Comparison of ENCODE assay signal across 36 cellular contexts in the genomic region with DNA sequence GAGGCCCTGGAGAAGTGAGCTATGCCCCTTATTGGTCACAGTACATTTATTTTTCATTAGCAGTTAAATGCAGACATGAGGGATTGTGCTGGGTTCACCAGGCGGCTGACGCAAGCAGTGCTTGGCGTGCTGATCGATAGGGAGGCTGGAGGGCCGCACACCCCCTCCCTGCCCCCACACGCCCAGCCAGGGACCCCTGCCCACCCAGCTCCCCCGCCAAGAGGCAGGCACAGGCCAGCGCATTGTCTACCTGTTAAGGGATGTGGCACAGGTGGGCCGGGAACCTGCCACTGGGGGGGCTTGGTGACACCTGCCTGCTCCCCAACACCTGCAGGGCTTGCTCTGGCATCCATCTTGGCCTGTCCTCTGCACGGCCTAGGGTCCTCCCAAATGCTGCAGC. TPM values are rescaled to one million over a fixed set of nuclear protein-coding genes. Genes with fewer than 3 reads are reported as not detected.
"Had no signal": no experiment of that assay in that cellular context is flagged by ENCODE, and none has a peak within 500 bp of the region (broad histone marks: within the 10 kb centered on the region; RNA-seq: fewer than 3 reads in every experiment).

No MANE protein-coding gene starts in this region.

- DNase-seq: activated B cell treated with CpG ODN at 0.5 μM for 24 hours; activated CD4-positive, alpha-beta memory T cell treated with anti-CD3 and anti-CD28 coated beads for 36 hours; activated CD4-positive, alpha-beta T cell treated with anti-CD3 and anti-CD28 coated beads for 4 hours; activated CD4-positive, alpha-beta T cell treated with anti-CD3 and anti-CD28 coated beads, Interleukin-2, amount 10 ng/mL, durations not matched to agents 24 days and 14 days; activated CD4-positive, alpha-beta T cell treated with anti-CD3 and anti-CD28 coated beads, Interleukin-2, amount 50 U/mL, for 1 hour; activated CD4-positive, alpha-beta T cell treated with anti-CD3 and anti-CD28 coated beads, Interleukin-2, amount 50 U/mL, for 4 hours; activated CD4-positive, CD25-positive, alpha-beta regulatory T cell treated with anti-CD3 and anti-CD28 coated beads, Interleukin-2, amount 50 U/mL, for 72 hours; activated CD8-positive, alpha-beta memory T cell treated with anti-CD3 and anti-CD28 coated beads, Interleukin-2, amount 50 U/mL, for 4 hours; activated CD8-positive, alpha-beta T cell treated with anti-CD3 and anti-CD28 coated beads for 36 hours; activated effector memory CD4-positive, alpha-beta T cell treated with anti-CD3 and anti-CD28 coated beads, Interleukin-2, amount 50 U/mL, for 16 hours; activated gamma-delta T cell treated with Interleukin-2 at 50 U/mL for 16 hours; activated naive CD4-positive, alpha-beta T cell; activated naive CD4-positive, alpha-beta T cell treated with anti-CD3 and anti-CD28 coated beads for 36 hours; activated naive CD4-positive, alpha-beta T cell treated with anti-CD3 and anti-CD28 coated beads, Interleukin-2, amount 50 U/mL, for 16 hours; activated naive CD8-positive, alpha-beta T cell treated with anti-CD3 and anti-CD28 coated beads for 36 hours; activated T-cell treated with anti-CD3 and anti-CD28 coated beads for 4 hours; activated T-cell treated with anti-CD3 and anti-CD28 coated beads, Interleukin-2, amount 50 U/mL, for 1 hour; activated T-cell treated with anti-CD3 and anti-CD28 coated beads, Interleukin-2, amount 50 U/mL, for 4 hours; activated T-cell treated with anti-CD3 and anti-CD28 coated beads, Interleukin-2, amount 50 U/mL, for 72 hours; adrenal gland; amniotic stem cell; anterior cingulate cortex; caudate nucleus; cerebellar nuclear complex; T-helper 17 cell; T-helper 9 cell had no signal

- H3K27ac ChIP-seq: adrenal gland, ascending aorta, cardiac muscle cell, VCaP had no signal

- ATAC-seq: activated CD8-positive, alpha-beta T cell treated with anti-CD3 and anti-CD28 coated beads for 36 hours; activated naive CD4-positive, alpha-beta T cell treated with anti-CD3 and anti-CD28 coated beads, Interleukin-2, amount 50 U/mL, for 72 hours; activated T-cell treated with anti-CD3 and anti-CD28 coated beads, Interleukin-2, amount 50 U/mL, for 4 hours; activated T-cell treated with anti-CD3 and anti-CD28 coated beads, Interleukin-2, amount 50 U/mL, for 72 hours; activated T-helper 17 cell treated with anti-CD3 and anti-CD28 coated beads, Interleukin-2, amount 50 U/mL, for 72 hours; T-helper 17 cell had no signal

RNA-seq across cellular contexts. Expression of gene HK3, which starts 39.2 kb away (rescaled TPM):
- total RNA-seq: activated CD8-positive, alpha-beta T cell treated with anti-CD3 and anti-CD28 coated beads for 36 hours; activated naive CD4-positive, alpha-beta T cell treated with anti-CD3 and anti-CD28 coated beads for 36 hours; activated naive CD8-positive, alpha-beta T cell treated with anti-CD3 and anti-CD28 coated beads for 36 hours; cardiac muscle cell; chondrocyte had no signal

RNA-seq across cellular contexts. Expression of gene UNC5A, which starts 49.6 kb away (rescaled TPM):
- total RNA-seq: activated B cell treated with CpG ODN at 0.5 μM for 24 hours; activated CD4-positive, alpha-beta memory T cell treated with anti-CD3 and anti-CD28 coated beads for 36 hours; activated CD4-positive, alpha-beta T cell treated with anti-CD3 and anti-CD28 coated beads, Interleukin-2, amount 10 ng/mL, durations not matched to agents 24 days and 14 days; activated CD8-positive, alpha-beta memory T cell treated with anti-CD3 and anti-CD28 coated beads for 36 hours; activated CD8-positive, alpha-beta T cell treated with anti-CD3 and anti-CD28 coated beads for 36 hours; activated naive CD4-positive, alpha-beta T cell treated with anti-CD3 and anti-CD28 coated beads for 36 hours; activated naive CD8-positive, alpha-beta T cell treated with anti-CD3 and anti-CD28 coated beads for 36 hours; activated T-cell treated with anti-CD3 and anti-CD28 coated beads, Interleukin-2, amount 50 U/mL, for 4 hours; activated T-helper 1 cell treated with anti-CD3 and anti-CD28 coated beads, Interleukin-12 subunit alpha, Interleukin-12 subunit beta, Interleukin-2, Interleukin-4 antibody, amounts not matched to agents 30 ng/mL and 10 ng/mL and 1 ng/mL, durations not matched to agents 14 hours and 24 hours and 36 hours; activated T-helper 17 cell treated with anti-CD3 and anti-CD28 coated beads, Interleukin-2, amount 50 U/mL, for 72 hours; ascending aorta; bronchial epithelial cell; T-helper 1 cell treated with Interleukin-12 subunit alpha and Interleukin-12 subunit beta and Interleukin-4 antibody, amounts not matched to agents 30 ng/mL and 1 ng/mL, for 36 hours; T-helper 17 cell had no signal
